ENCODE assay signal across 1 cellular context in genomic region chr9:37415011-37415719, GRCh38.
TF ChIP-seq lines count a peak whose summit lies in the region.

No MANE protein-coding gene starts in this region.

TF ChIP-seq in HepG2, 621 proteins besides CTCF, POLR2A, EP300 and RAD21 (continued from another document and continues in another):
- TF ChIP-seq ZSCAN5A (CRISPR knock-in tag; IDR thresholded peaks at IDR 0.05; ENCODE audit: borderline replicate concordance) (no peak), JDP2 (CRISPR knock-in tag; IDR thresholded peaks at IDR 0.05; ENCODE audit: borderline replicate concordance) (no peak), ZFP82 (CRISPR knock-in tag; IDR thresholded peaks at IDR 0.05; ENCODE audit: borderline replicate concordance) (no peak), ZNF646 (CRISPR knock-in tag; IDR thresholded peaks at IDR 0.05) (no peak), ZNF704 (CRISPR knock-in tag; IDR thresholded peaks at IDR 0.05; ENCODE audit: borderline replicate concordance) (no peak), SOX6 (IDR thresholded peaks at IDR 0.05) (no peak), SOX6 (CRISPR knock-in tag; IDR thresholded peaks at IDR 0.05) (peak; percentile 22; the same call in 1 of the 2 replicates), SATB2 (CRISPR knock-in tag; IDR thresholded peaks at IDR 0.05) (no peak), MXD4 (CRISPR knock-in tag; IDR thresholded peaks at IDR 0.05) (no peak), ZNF564 (CRISPR knock-in tag; IDR thresholded peaks at IDR 0.05) (no peak), TCF7L2 (IDR thresholded peaks at IDR 0.05; ENCODE audit: low read depth, low read length) (no peak), MED1 (CRISPR knock-in tag; IDR thresholded peaks at IDR 0.05) (no peak), MYNN (CRISPR knock-in tag; IDR thresholded peaks at IDR 0.05; ENCODE audit: low read depth) (no peak), ZNF12 (CRISPR knock-in tag; IDR thresholded peaks at IDR 0.05) (no peak), HDAC2 (CRISPR knock-in tag; IDR thresholded peaks at IDR 0.05) (peak; percentile 57), STAT5B (CRISPR knock-in tag; IDR thresholded peaks at IDR 0.05) (no peak), ZNF816 (CRISPR knock-in tag; IDR thresholded peaks at IDR 0.05; ENCODE audit: borderline replicate concordance) (no peak), ZNF138 (CRISPR knock-in tag; IDR thresholded peaks at IDR 0.05; ENCODE audit: low read depth) (no peak), HNF4A (CRISPR knock-in tag; IDR thresholded peaks at IDR 0.05) (no peak), GFI1 (CRISPR knock-in tag; IDR thresholded peaks at IDR 0.05; ENCODE audit: borderline replicate concordance) (no peak), KDM1A (CRISPR knock-in tag; IDR thresholded peaks at IDR 0.05) (no peak), ZNF891 (CRISPR knock-in tag; IDR thresholded peaks at IDR 0.05) (no peak), HNF1B (CRISPR knock-in tag; IDR thresholded peaks at IDR 0.05) (peak; percentile 54; the same call in 1 of the 2 replicates), ZNF17 (CRISPR knock-in tag; IDR thresholded peaks at IDR 0.05) (no peak), ZNF101 (CRISPR knock-in tag; IDR thresholded peaks at IDR 0.05; ENCODE audit: borderline replicate concordance, low read depth) (no peak), ARNT (IDR thresholded peaks at IDR 0.05) (no peak), MATR3 (CRISPR knock-in tag; IDR thresholded peaks at IDR 0.05) (no peak), CERS6 (CRISPR knock-in tag; IDR thresholded peaks at IDR 0.05) (no peak), ZMAT3 (CRISPR knock-in tag; conservative IDR thresholded peaks at IDR 0.05) (no peak), ZSCAN21 (CRISPR knock-in tag; IDR thresholded peaks at IDR 0.05; ENCODE audit: borderline replicate concordance) (peak; percentile 81), ZNF260 (CRISPR knock-in tag; IDR thresholded peaks at IDR 0.05; ENCODE audit: borderline replicate concordance, low read depth) (no peak), ZSCAN12 (CRISPR knock-in tag; IDR thresholded peaks at IDR 0.05) (no peak), MAX (IDR thresholded peaks at IDR 0.05) (0 out of 2 replicates have a peak, but pooled peaks have one; percentile 11), PPARG (CRISPR knock-in tag; conservative IDR thresholded peaks at IDR 0.05) (no peak), HHEX (CRISPR knock-in tag; IDR thresholded peaks at IDR 0.05) (no peak), MLX (CRISPR knock-in tag; IDR thresholded peaks at IDR 0.05) (no peak), MTF2 (CRISPR knock-in tag; IDR thresholded peaks at IDR 0.05; ENCODE audit: borderline replicate concordance) (no peak), RFX5 (IDR thresholded peaks at IDR 0.05; ENCODE audit: low read depth, low read length) (no peak), DZIP1 (CRISPR knock-in tag; IDR thresholded peaks at IDR 0.05) (no peak), SIX1 (CRISPR knock-in tag; IDR thresholded peaks at IDR 0.05; ENCODE audit: borderline replicate concordance) (no peak), CSRNP2 (CRISPR knock-in tag; conservative IDR thresholded peaks at IDR 0.05; ENCODE audit: low read depth) (no peak), NCOR1 (IDR thresholded peaks at IDR 0.05; ENCODE audit: borderline replicate concordance, low read length) (no peak), ZNF326 (CRISPR knock-in tag; IDR thresholded peaks at IDR 0.05; ENCODE audit: borderline replicate concordance) (no peak), ZNF780A (CRISPR knock-in tag; IDR thresholded peaks at IDR 0.05) (no peak), PBX3 (CRISPR knock-in tag; IDR thresholded peaks at IDR 0.05; ENCODE audit: borderline replicate concordance) (no peak), ZBTB42 (CRISPR knock-in tag; IDR thresholded peaks at IDR 0.05) (no peak), RELA (CRISPR knock-in tag; IDR thresholded peaks at IDR 0.05) (no peak), CAMTA2 (CRISPR knock-in tag; IDR thresholded peaks at IDR 0.05; ENCODE audit: borderline replicate concordance) (no peak), YEATS4 (CRISPR knock-in tag; IDR thresholded peaks at IDR 0.05; ENCODE audit: borderline replicate concordance) (no peak), ZBTB14 (CRISPR knock-in tag; IDR thresholded peaks at IDR 0.05) (no peak)
